1 cellular context compared by ENCODE assay signal in the genomic region with DNA sequence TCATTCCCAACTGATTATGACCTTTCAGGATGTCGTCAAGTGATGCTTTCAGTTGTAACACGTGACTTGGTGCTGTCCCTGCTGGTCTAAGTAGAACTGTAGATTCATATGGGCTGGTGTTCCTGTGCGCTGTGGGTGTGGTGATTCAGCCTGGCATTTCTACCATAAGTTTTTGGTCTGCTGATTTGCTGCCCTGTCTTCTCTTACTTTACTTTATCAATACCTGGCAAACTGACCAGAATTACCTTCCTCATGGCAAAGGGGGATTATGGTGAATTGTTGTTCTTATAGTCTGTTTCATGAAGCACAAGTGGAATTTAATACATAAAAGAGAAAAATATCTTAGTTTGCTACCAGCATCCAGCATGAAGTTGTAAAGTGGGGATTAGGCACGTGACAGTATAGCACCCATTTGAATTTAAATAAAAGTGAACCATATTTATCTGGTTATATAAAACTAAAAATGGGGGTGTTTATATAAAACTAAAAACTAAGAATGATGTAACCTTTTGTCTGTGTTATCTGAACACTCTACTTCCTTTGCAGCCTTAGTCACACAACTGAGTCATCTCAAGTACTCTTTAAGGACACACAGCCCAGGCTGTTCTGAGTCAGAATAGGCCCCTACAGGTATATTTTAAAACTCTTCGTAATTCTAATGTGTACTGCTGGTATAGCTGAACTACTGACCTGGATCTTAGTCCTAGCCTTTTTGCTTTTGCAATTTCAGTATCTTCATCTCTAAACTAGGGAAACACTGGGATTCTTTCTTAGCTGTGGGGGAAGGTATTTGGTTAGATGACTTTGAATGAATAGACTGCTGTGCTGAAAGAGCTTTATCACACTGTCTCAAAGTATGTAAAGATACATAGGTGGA.
TF ChIP-seq lines count a peak whose summit lies in the region.

No MANE protein-coding gene starts in this region.

TF ChIP-seq in GM23338, 12 proteins besides CTCF, POLR2A, EP300 and RAD21 (continued from another document):
- TF ChIP-seq, protein P1, sequence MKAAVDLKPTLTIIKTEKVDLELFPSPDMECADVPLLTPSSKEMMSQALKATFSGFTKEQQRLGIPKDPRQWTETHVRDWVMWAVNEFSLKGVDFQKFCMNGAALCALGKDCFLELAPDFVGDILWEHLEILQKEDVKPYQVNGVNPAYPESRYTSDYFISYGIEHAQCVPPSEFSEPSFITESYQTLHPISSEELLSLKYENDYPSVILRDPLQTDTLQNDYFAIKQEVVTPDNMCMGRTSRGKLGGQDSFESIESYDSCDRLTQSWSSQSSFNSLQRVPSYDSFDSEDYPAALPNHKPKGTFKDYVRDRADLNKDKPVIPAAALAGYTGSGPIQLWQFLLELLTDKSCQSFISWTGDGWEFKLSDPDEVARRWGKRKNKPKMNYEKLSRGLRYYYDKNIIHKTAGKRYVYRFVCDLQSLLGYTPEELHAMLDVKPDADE (IDR thresholded peaks at IDR 0.05), result no peak
- TF ChIP-seq, protein P2, sequence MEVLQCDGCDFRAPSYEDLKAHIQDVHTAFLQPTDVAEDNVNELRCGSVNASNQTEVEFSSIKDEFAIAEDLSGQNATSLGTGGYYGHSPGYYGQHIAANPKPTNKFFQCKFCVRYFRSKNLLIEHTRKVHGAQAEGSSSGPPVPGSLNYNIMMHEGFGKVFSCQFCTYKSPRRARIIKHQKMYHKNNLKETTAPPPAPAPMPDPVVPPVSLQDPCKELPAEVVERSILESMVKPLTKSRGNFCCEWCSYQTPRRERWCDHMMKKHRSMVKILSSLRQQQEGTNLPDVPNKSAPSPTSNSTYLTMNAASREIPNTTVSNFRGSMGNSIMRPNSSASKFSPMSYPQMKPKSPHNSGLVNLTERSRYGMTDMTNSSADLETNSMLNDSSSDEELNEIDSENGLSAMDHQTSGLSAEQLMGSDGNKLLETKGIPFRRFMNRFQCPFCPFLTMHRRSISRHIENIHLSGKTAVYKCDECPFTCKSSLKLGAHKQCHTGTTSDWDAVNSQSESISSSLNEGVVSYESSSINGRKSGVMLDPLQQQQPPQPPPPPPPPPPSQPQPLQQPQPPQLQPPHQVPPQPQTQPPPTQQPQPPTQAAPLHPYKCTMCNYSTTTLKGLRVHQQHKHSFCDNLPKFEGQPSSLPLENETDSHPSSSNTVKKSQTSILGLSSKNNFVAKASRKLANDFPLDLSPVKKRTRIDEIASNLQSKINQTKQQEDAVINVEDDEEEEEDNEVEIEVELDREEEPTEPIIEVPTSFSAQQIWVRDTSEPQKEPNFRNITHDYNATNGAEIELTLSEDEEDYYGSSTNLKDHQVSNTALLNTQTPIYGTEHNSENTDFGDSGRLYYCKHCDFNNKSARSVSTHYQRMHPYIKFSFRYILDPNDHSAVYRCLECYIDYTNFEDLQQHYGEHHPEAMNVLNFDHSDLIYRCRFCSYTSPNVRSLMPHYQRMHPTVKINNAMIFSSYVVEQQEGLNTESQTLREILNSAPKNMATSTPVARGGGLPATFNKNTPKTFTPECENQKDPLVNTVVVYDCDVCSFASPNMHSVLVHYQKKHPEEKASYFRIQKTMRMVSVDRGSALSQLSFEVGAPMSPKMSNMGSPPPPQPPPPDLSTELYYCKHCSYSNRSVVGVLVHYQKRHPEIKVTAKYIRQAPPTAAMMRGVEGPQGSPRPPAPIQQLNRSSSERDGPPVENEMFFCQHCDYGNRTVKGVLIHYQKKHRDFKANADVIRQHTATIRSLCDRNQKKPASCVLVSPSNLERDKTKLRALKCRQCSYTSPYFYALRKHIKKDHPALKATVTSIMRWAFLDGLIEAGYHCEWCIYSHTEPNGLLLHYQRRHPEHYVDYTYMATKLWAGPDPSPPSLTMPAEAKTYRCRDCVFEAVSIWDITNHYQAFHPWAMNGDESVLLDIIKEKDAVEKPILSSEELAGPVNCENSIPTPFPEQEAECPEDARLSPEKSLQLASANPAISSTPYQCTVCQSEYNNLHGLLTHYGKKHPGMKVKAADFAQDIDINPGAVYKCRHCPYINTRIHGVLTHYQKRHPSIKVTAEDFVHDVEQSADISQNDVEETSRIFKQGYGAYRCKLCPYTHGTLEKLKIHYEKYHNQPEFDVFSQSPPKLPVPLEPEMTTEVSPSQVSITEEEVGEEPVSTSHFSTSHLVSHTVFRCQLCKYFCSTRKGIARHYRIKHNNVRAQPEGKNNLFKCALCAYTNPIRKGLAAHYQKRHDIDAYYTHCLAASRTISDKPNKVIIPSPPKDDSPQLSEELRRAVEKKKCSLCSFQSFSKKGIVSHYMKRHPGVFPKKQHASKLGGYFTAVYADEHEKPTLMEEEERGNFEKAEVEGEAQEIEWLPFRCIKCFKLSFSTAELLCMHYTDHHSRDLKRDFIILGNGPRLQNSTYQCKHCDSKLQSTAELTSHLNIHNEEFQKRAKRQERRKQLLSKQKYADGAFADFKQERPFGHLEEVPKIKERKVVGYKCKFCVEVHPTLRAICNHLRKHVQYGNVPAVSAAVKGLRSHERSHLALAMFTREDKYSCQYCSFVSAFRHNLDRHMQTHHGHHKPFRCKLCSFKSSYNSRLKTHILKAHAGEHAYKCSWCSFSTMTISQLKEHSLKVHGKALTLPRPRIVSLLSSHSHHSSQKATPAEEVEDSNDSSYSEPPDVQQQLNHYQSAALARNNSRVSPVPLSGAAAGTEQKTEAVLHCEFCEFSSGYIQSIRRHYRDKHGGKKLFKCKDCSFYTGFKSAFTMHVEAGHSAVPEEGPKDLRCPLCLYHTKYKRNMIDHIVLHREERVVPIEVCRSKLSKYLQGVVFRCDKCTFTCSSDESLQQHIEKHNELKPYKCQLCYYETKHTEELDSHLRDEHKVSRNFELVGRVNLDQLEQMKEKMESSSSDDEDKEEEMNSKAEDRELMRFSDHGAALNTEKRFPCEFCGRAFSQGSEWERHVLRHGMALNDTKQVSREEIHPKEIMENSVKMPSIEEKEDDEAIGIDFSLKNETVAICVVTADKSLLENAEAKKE (CRISPR knock-in tag; IDR thresholded peaks at IDR 0.05), result no peak
- TF ChIP-seq STAT1 (IDR thresholded peaks at IDR 0.05; ENCODE audit: unreplicated experiment), result no peak
